In genomic region chr19:38917921-38918491, GRCh38 we compare ENCODE assay signal across 1 cellular context.
TF ChIP-seq lines count a peak whose summit lies in the region.

No MANE protein-coding gene starts in this region.

TF ChIP-seq in GM12878, 131 proteins besides CTCF, POLR2A, EP300 and RAD21:
- TF ChIP-seq KDM1A (IDR thresholded peaks at IDR 0.05; ENCODE audit: borderline replicate concordance): no peak
- TF ChIP-seq NFIC (IDR thresholded peaks at IDR 0.05; ENCODE audit: low read depth, low read length): no peak
- TF ChIP-seq NRF1 (conservative IDR thresholded peaks at IDR 0.05; ENCODE audit: low read depth, low read length): no peak
- TF ChIP-seq LARP7 (IDR thresholded peaks at IDR 0.05): no peak
- TF ChIP-seq BRCA1 (IDR thresholded peaks at IDR 0.05; ENCODE audit: low read depth, low read length): no peak
- no peak for TF ChIP-seq SMARCA5 (IDR thresholded peaks at IDR 0.05)
- no peak for TF ChIP-seq NR2C2 (IDR thresholded peaks at IDR 0.05; ENCODE audit: borderline replicate concordance, control insufficient read depth, insufficient read length, low read depth)
- no peak for TF ChIP-seq ZNF24 (IDR thresholded peaks at IDR 0.05)
- TF ChIP-seq, protein P1, sequence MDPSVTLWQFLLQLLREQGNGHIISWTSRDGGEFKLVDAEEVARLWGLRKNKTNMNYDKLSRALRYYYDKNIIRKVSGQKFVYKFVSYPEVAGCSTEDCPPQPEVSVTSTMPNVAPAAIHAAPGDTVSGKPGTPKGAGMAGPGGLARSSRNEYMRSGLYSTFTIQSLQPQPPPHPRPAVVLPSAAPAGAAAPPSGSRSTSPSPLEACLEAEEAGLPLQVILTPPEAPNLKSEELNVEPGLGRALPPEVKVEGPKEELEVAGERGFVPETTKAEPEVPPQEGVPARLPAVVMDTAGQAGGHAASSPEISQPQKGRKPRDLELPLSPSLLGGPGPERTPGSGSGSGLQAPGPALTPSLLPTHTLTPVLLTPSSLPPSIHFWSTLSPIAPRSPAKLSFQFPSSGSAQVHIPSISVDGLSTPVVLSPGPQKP (IDR thresholded peaks at IDR 0.05; ENCODE audit: low read depth, low read length): no peak
- TF ChIP-seq POLR2AphosphoS5 (IDR thresholded peaks at IDR 0.05; ENCODE audit: low read length): no peak
- no peak for TF ChIP-seq KLF5 (IDR thresholded peaks at IDR 0.05; ENCODE audit: partially characterized antibody)
- no peak for TF ChIP-seq WRNIP1 (IDR thresholded peaks at IDR 0.05; ENCODE audit: borderline replicate concordance, low read depth, low read length)
- no peak for TF ChIP-seq CHD4 (IDR thresholded peaks at IDR 0.05)
- no peak for TF ChIP-seq SREBF1 (IDR thresholded peaks at IDR 0.05; ENCODE audit: low read length)
- TF ChIP-seq, protein P2, sequence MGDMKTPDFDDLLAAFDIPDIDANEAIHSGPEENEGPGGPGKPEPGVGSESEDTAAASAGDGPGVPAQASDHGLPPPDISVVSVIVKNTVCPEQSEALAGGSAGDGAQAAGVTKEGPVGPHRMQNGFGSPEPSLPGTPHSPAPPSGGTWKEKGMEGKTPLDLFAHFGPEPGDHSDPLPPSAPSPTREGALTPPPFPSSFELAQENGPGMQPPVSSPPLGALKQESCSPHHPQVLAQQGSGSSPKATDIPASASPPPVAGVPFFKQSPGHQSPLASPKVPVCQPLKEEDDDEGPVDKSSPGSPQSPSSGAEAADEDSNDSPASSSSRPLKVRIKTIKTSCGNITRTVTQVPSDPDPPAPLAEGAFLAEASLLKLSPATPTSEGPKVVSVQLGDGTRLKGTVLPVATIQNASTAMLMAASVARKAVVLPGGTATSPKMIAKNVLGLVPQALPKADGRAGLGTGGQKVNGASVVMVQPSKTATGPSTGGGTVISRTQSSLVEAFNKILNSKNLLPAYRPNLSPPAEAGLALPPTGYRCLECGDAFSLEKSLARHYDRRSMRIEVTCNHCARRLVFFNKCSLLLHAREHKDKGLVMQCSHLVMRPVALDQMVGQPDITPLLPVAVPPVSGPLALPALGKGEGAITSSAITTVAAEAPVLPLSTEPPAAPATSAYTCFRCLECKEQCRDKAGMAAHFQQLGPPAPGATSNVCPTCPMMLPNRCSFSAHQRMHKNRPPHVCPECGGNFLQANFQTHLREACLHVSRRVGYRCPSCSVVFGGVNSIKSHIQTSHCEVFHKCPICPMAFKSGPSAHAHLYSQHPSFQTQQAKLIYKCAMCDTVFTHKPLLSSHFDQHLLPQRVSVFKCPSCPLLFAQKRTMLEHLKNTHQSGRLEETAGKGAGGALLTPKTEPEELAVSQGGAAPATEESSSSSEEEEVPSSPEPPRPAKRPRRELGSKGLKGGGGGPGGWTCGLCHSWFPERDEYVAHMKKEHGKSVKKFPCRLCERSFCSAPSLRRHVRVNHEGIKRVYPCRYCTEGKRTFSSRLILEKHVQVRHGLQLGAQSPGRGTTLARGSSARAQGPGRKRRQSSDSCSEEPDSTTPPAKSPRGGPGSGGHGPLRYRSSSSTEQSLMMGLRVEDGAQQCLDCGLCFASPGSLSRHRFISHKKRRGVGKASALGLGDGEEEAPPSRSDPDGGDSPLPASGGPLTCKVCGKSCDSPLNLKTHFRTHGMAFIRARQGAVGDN (IDR thresholded peaks at IDR 0.05): no peak
